Comparison of ENCODE assay signal across 28 cellular contexts in genomic region chr1:18712254-18712605, GRCh38.
"Had no signal": no experiment of that assay in that cellular context is flagged by ENCODE, and none has a peak within 500 bp of the region (broad histone marks: within the 10 kb centered on the region; RNA-seq: fewer than 3 reads in every experiment).

No MANE protein-coding gene starts in this region.

- H3K4me3 ChIP-seq: ascending aorta, breast epithelium, coronary artery, dorsolateral prefrontal cortex had no signal

- H3K36me3 ChIP-seq: ascending aorta, breast epithelium, WERI-Rb-1 had no signal

- H3K4me1 ChIP-seq: ascending aorta, breast epithelium had no signal

- H3K27me3 ChIP-seq: ascending aorta had no signal

- H3K27ac ChIP-seq: ascending aorta, breast epithelium, coronary artery, dorsolateral prefrontal cortex, WERI-Rb-1 had no signal

- ATAC-seq: activated CD4-positive, CD25-positive, alpha-beta regulatory T cell treated with anti-CD3 and anti-CD28 coated beads, Interleukin-2, amount 50 U/mL, for 24 hours; activated CD8-positive, alpha-beta memory T cell treated with anti-CD3 and anti-CD28 coated beads, Interleukin-2, amount 10 ng/mL, durations not matched to agents 7 days and 5 days; activated CD8-positive, alpha-beta T cell treated with anti-CD3 and anti-CD28 coated beads, Interleukin-2, amount 10 ng/mL, durations not matched to agents 7 days and 5 days; activated naive CD4-positive, alpha-beta T cell treated with anti-CD3 and anti-CD28 coated beads, Interleukin-2, amount 50 U/mL, for 72 hours; activated T-cell treated with anti-CD3 and anti-CD28 coated beads, Interleukin-2, amount 50 U/mL, for 72 hours; esophagus mucosa; T-helper 17 cell had no signal

- DNase-seq: activated B cell treated with CpG ODN at 0.5 μM for 24 hours; activated CD4-positive, alpha-beta T cell treated with anti-CD3 and anti-CD28 coated beads for 48 hours; activated CD4-positive, alpha-beta T cell treated with anti-CD3 and anti-CD28 coated beads, Interleukin-2, amount 50 U/mL, for 1 hour; activated CD4-positive, alpha-beta T cell treated with anti-CD3 and anti-CD28 coated beads, Interleukin-2, amount 50 U/mL, for 48 hours; activated CD8-positive, alpha-beta memory T cell treated with anti-CD3 and anti-CD28 coated beads, Interleukin-2, amount 10 ng/mL, durations not matched to agents 7 days and 5 days; activated CD8-positive, alpha-beta memory T cell treated with anti-CD3 and anti-CD28 coated beads, Interleukin-2, amount 50 U/mL, for 4 hours; activated CD8-positive, alpha-beta T cell treated with anti-CD3 and anti-CD28 coated beads, Interleukin-2, amount 10 ng/mL, durations not matched to agents 7 days and 5 days; activated gamma-delta T cell; activated naive CD4-positive, alpha-beta T cell; activated naive CD4-positive, alpha-beta T cell treated with anti-CD3 and anti-CD28 coated beads, Interleukin-2, amount 10 ng/mL, durations not matched to agents 7 days and 5 days; activated naive CD8-positive, alpha-beta T cell treated with anti-CD3 and anti-CD28 coated beads, Interleukin-2, amount 10 ng/mL, durations not matched to agents 7 days and 5 days; activated T-cell treated with anti-CD3 and anti-CD28 coated beads for 4 hours; activated T-cell treated with anti-CD3 and anti-CD28 coated beads, Interleukin-2, amount 50 U/mL, for 24 hours; activated T-cell treated with anti-CD3 and anti-CD28 coated beads, Interleukin-2, amount 50 U/mL, for 72 hours; dorsolateral prefrontal cortex; effector memory CD4-positive, alpha-beta T cell; endodermal cell; foreskin fibroblast; T-helper 1 cell; T-helper 17 cell; T1000; WERI-Rb-1 had no signal

- H3K9me3 ChIP-seq: ascending aorta, breast epithelium had no signal
